ENCODE assay signal across 8 cellular contexts in the genomic region with DNA sequence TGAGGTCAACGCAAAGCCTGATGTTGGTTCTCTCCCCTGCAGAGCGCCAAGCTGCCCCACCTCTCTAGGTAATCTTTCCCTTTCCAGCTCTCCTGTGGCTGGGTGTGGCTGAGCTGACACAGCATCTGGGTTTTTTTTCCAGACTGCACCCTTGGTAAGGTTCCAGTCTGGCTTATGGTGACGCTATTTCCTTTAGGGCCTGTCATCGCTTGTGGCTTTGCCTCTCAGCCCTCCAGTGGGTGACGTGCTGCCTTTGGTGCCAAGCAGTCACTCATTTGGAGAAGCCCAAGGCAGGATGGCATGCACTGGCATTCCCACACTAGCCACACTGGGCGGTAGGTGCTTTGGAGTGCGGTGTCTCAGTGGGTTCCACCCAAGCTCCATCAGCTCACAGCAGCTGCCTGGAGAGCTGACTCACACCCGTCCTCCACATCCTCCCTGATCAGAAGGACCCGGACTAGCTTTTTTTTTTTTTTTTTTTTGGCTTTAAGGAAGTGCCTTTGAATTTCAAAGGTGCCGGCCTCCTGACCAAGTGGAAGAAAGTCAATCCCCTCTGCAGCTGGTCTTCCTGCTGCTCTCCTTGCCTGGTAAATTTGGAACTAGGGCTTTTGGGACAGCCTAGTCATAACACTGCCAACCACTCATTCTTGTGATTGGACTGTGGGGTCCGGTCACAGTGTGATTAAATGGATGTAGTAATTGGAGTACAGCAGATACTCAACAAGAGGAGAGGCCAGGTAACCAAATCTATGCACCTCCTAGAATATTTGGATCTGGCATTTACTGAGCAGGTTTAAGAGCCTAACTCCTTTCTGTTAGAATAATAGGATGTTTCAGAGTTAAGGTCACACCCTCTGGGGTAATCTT.
A peak's percentile ranks its signal among the peaks of the same experiment; 100 is the strongest.
DNase-seq lines count a peak whose midpoint lies in the region; ATAC-seq and TF ChIP-seq lines count a peak whose summit lies in the region.

No MANE protein-coding gene starts in this region.

- no peaks in the 10 kb centered on the region for H3K9me3 Mint-ChIP-seq in CD4-positive, alpha-beta T cell

- H3K4me3 ChIP-seq in mammary epithelial cell (replicated peaks in 1 of 3; ENCODE audit: insufficient read depth in 1 of 3, low read depth in 2 of 3, low read length in 3 of 3) = no peak overlapping the region
- peak overlapping the region; percentile 2 for H3K4me3 ChIP-seq in skeletal muscle satellite cell (ENCODE audit: low read length)
- no peak overlapping the region for H3K4me3 ChIP-seq in gastroesophageal sphincter

- DNase-seq in CD4-positive, alpha-beta T cell = peak in 7 of 10 experiments; percentile 12 to 68 (median 43)
- DNase-seq in SW 1271 (lab: John Stamatoyannopoulos, UW) = peak; percentile 93 to 96
- peak; percentile 100 for DNase-seq in mammary epithelial cell
- no peak for DNase-seq in retina

- in situ Hi-C loops in mammary epithelial cell (cut with MboI; ENCODE audit: low sequenced_read_pairs in 2 of 2) = no loop called here

- intact Hi-C loops in CD4-positive, alpha-beta T cell (cut with DNase I, micrococcal nuclease) = loop anchor here in 1 of 2 experiments (10.0 kb wide), 1 partner anchor 364 kb away; no protein-coding TSS in a partner anchor
- intact Hi-C loops in mammary epithelial cell (cut with micrococcal nuclease) = loop anchor here (1.0 to 5.0 kb wide), 7 partner anchors 36 to 974 kb away; no protein-coding TSS in a partner anchor

- no peak for TF ChIP-seq POLR2A in gastroesophageal sphincter (IDR thresholded peaks at IDR 0.05)

- TF ChIP-seq EP300 in gastroesophageal sphincter (IDR thresholded peaks at IDR 0.05) = no peak

- peaks cover 5% of the 10 kb centered on the region for H3K9me3 ChIP-seq in CD4-positive, alpha-beta T cell (ENCODE audit: control insufficient read depth, low read length)
- H3K9me3 ChIP-seq in mammary epithelial cell (replicated peaks; ENCODE audit: insufficient read depth, low read length) (peaks cover 14% of the 10 kb centered on the region), skeletal muscle satellite cell (replicated peaks; ENCODE audit: low read length) (no peaks in the 10 kb centered on the region), gastroesophageal sphincter (no peaks in the 10 kb centered on the region)

- peak overlapping the region; percentile 71 for H3K27ac Mint-ChIP-seq in CD4-positive, alpha-beta T cell

- H3K4me2 ChIP-seq in mammary epithelial cell (ENCODE audit: insufficient read depth, low read depth, low read length) = peak overlapping the region; percentile 47
- peak overlapping the region; percentile 29 for H3K4me2 ChIP-seq in skeletal muscle satellite cell (ENCODE audit: low read length)

- H3K27me3 ChIP-seq in CD4-positive, alpha-beta T cell (ENCODE audit: control insufficient read depth, insufficient read depth, low read length) = no peaks in the 10 kb centered on the region
- H3K27me3 ChIP-seq in mammary epithelial cell (ENCODE audit: insufficient read depth, low read length) (no peaks in the 10 kb centered on the region), skeletal muscle satellite cell (ENCODE audit: control insufficient read depth, insufficient read depth, low read length) (no peaks in the 10 kb centered on the region), gastroesophageal sphincter (no peaks in the 10 kb centered on the region)

- no peak overlapping the region for H3K27ac ChIP-seq in CD4-positive, alpha-beta T cell (ENCODE audit: low read depth, low read length)
- H3K27ac ChIP-seq in mammary epithelial cell (ENCODE audit: insufficient read depth, low read depth, low read length) = peak overlapping the region; percentile 98
- H3K27ac ChIP-seq in gastroesophageal sphincter = no peak overlapping the region

- no peaks in the 10 kb centered on the region for H4K20me1 ChIP-seq in mammary epithelial cell (ENCODE audit: insufficient read depth, low read length)

- dilution Hi-C loops in mammary epithelial cell (cut with HindIII; ENCODE audit: low sequenced_read_pairs) = no loop called here

- no peaks in the 10 kb centered on the region for H3K27me3 Mint-ChIP-seq in CD4-positive, alpha-beta T cell

- TF ChIP-seq CTCF in CD4-positive, alpha-beta T cell (IDR thresholded peaks at IDR 0.05) = no peak
- TF ChIP-seq CTCF in mammary epithelial cell (conservative IDR thresholded peaks at IDR 0.05 in 1 of 2, IDR thresholded peaks at IDR 0.05 in 1 of 2; ENCODE audit: extremely low read depth in 1 of 2, insufficient read depth in 1 of 2, low read depth in 1 of 2, low read length in 2 of 2) (peak in 1 of 2 donors; percentile 39), gastroesophageal sphincter (IDR thresholded peaks at IDR 0.05) (no peak)

- CTCF ChIA-PET in CD4-positive, alpha-beta T cell (lab: Charles Lee) = no interaction called here
- CTCF ChIA-PET in mammary epithelial cell (lab: Charles Lee; ENCODE audit: low non-redundant PET) = interaction anchor here (0.5 kb wide), 2 partner anchors 795 to 862 kb away, joined by 3 to 6 read pairs; no protein-coding TSS in a partner anchor

- H3K36me3 ChIP-seq in mammary epithelial cell (ENCODE audit: insufficient read depth, low read length) (no peaks in the 10 kb centered on the region), skeletal muscle satellite cell (ENCODE audit: insufficient read depth, low read length) (no peaks in the 10 kb centered on the region), gastroesophageal sphincter (no peaks in the 10 kb centered on the region)

- POLR2A ChIA-PET in CD4-positive, alpha-beta T cell (lab: Charles Lee) = interaction anchor here (0.9 to 2.0 kb wide), 3 partner anchors 16 to 368 kb away, joined by 3 to 7 read pairs (median 3); no protein-coding TSS in a partner anchor

- ATAC-seq in CD4-positive, alpha-beta T cell (ENCODE audit: poor library complexity) = peak; percentile 84
- ATAC-seq in gastroesophageal sphincter (no peak), HG02981 (IDR thresholded peaks at IDR 0.05; ENCODE audit: unreplicated experiment) (no peak), GM19397 (IDR thresholded peaks at IDR 0.05; ENCODE audit: unreplicated experiment) (no peak)

- H3K79me2 ChIP-seq in mammary epithelial cell (ENCODE audit: insufficient read depth, low read length) = no peaks in the 10 kb centered on the region

- H2AFZ ChIP-seq in mammary epithelial cell (ENCODE audit: low read depth, low read length) = peak overlapping the region; percentile 45

- H3K4me3 Mint-ChIP-seq in CD4-positive, alpha-beta T cell = peak overlapping the region; percentile 18

- H3K9ac ChIP-seq in mammary epithelial cell (ENCODE audit: insufficient read depth, low read length) (peak overlapping the region; percentile 71), skeletal muscle satellite cell (ENCODE audit: low read depth, low read length) (peak overlapping the region; percentile 43)

- 5% methylated on average over 9 of the region's 11 CpGs for WGBS in mammary epithelial cell (ENCODE audit: low coverage, missing lambda C conversion rate)
- 76 to 97% methylated on average over 5 to 11 of the region's 11 CpGs for WGBS in gastroesophageal sphincter (ENCODE audit: low coverage in 1 of 2), 2 donors

- peaks cover 58% of the 10 kb centered on the region for H3K4me1 Mint-ChIP-seq in CD4-positive, alpha-beta T cell (ENCODE audit: low read depth)

- H3K4me1 ChIP-seq in mammary epithelial cell (ENCODE audit: insufficient read depth, low read length) (peaks cover 50% of the 10 kb centered on the region), skeletal muscle satellite cell (ENCODE audit: control insufficient read depth, insufficient read depth, low read length) (peaks cover 35% of the 10 kb centered on the region), gastroesophageal sphincter (peaks cover 0 to 15% (median 7%) of the 10 kb centered on the region in 3 donors)

- H3K36me3 Mint-ChIP-seq in CD4-positive, alpha-beta T cell (ENCODE audit: low read depth) = no peaks in the 10 kb centered on the region

- BruUV-seq in mammary epithelial cell (replicated peaks; lab: Mats Ljungman, UMichigan) = TSS peak; percentile 92
